ENCODE assay signal across 8 cellular contexts in genomic region chr17:17206149-17206912, GRCh38. TPM values are rescaled to one million over a fixed set of nuclear protein-coding genes. Genes with fewer than 3 reads are reported as not detected.
DNase-seq lines count a peak whose midpoint lies in the region; ATAC-seq and TF ChIP-seq lines count a peak whose summit lies in the region.

Gene PLD6, minus strand, starts transcription at chr17:17206333. Its CDS starts 47 bp downstream, at chr17:17206286.

- DNase-seq in AG09309 (ENCODE audit: low read depth) (peak; percentile 16), HS-27A (ENCODE audit: low read depth) (peak; percentile 83), epithelial cell of prostate (ENCODE audit: low read depth, low spot score) (no peak), nucleus accumbens (lab: John Stamatoyannopoulos, UW) (peak in 51 of 56 donors; percentile 30 to 91 (median 66)), testis (peak; percentile 92)
- DNase-seq in activated CD8-positive, alpha-beta memory T cell treated with anti-CD3 and anti-CD28 coated beads, Interleukin-2, amount 50 U/mL, for 24 hours (ENCODE audit: extremely low read depth): peak; percentile 66

- H3K36me3 ChIP-seq in OCI-LY3 (replicated peaks; ENCODE audit: low read depth, low read length) (peaks cover 17% of the 10 kb centered on the region), testis (ENCODE audit: low read depth, missing control alignments) (no peaks in the 10 kb centered on the region)

- TF ChIP-seq CTCF in AG09309 (IDR thresholded peaks at IDR 0.05; ENCODE audit: control insufficient read depth, insufficient read depth, low read depth, low read length, missing control alignments) (no peak), OCI-LY3 (IDR thresholded peaks at IDR 0.05; ENCODE audit: low read depth, low read length) (no peak), testis (IDR thresholded peaks at IDR 0.05) (no peak)

- H3K27me3 ChIP-seq in OCI-LY3 (ENCODE audit: low read depth, low read length) (no peaks in the 10 kb centered on the region), testis (no peaks in the 10 kb centered on the region)

- H3K27ac ChIP-seq in OCI-LY3 (ENCODE audit: low read length) (peak within 1 kb of the TSS; percentile 59), epithelial cell of prostate (peak within 1 kb of the TSS; percentile 3), testis (peak within 1 kb of the TSS; percentile 91 to 95)

- H3K9ac ChIP-seq in OCI-LY3 (ENCODE audit: low read length): peak within 1 kb of the TSS; percentile 96

- H3K9me3 ChIP-seq in OCI-LY3 (ENCODE audit: insufficient read depth, low read length): no peaks in the 10 kb centered on the region
- no peaks in the 10 kb centered on the region for H3K9me3 ChIP-seq in testis

- peaks cover 8% of the 10 kb centered on the region for H4K20me1 ChIP-seq in OCI-LY3 (ENCODE audit: insufficient read depth, low read length)

- H3K4me1 ChIP-seq in OCI-LY3 (ENCODE audit: low read length) (peaks cover 18% of the 10 kb centered on the region), testis (peaks cover 20% of the 10 kb centered on the region)

- peak; percentile 70 for ATAC-seq in GM19035 (IDR thresholded peaks at IDR 0.05; ENCODE audit: unreplicated experiment)

- H3K4me2 ChIP-seq in OCI-LY3 (ENCODE audit: low read length): peak within 1 kb of the TSS; percentile 98

- WGBS in testis, 2 donors: 18 to 41% methylated on average over 8 to 70 of the region's 77 CpGs

- H2AFZ ChIP-seq in OCI-LY3 (ENCODE audit: low read depth, low read length): peak within 1 kb of the TSS; percentile 68; the same call in 1 of the 2 replicates

- H3K4me3 ChIP-seq in AG09309 (ENCODE audit: control insufficient read depth, low read depth, low read length) (peak within 1 kb of the TSS; percentile 56), OCI-LY3 (ENCODE audit: low read length) (peak within 1 kb of the TSS; percentile 99), testis (peak within 1 kb of the TSS; percentile 65 to 72)

- intact Hi-C loops in testis (cut with DNase I; ENCODE audit: low total_unique reads): no loop called here

- TF ChIP-seq POLR2A in testis (IDR thresholded peaks at IDR 0.05): no peak

- peaks cover 42% of the 10 kb centered on the region for H3K79me2 ChIP-seq in OCI-LY3 (ENCODE audit: low read length)

RNA-seq across cellular contexts. Expression of gene PLD6, which starts in this region (rescaled TPM):
- 10 to 100 TPM; 39.9 to 44.2 TPM for total RNA-seq in testis
- 41.5 TPM for polyA plus RNA-seq in testis (ENCODE audit: insufficient read depth, low read depth, low replicate concordance)

Comparison
In these comparisons a context has a peak if more than half of its experiments do, and no peak if none do; other contexts are left out.
1. H3K27ac ChIP-seq: peak in every context shown above with its lines; median percentile 93 in testis; 59 in OCI-LY3; 3 in epithelial cell of prostate.